In the genomic region with DNA sequence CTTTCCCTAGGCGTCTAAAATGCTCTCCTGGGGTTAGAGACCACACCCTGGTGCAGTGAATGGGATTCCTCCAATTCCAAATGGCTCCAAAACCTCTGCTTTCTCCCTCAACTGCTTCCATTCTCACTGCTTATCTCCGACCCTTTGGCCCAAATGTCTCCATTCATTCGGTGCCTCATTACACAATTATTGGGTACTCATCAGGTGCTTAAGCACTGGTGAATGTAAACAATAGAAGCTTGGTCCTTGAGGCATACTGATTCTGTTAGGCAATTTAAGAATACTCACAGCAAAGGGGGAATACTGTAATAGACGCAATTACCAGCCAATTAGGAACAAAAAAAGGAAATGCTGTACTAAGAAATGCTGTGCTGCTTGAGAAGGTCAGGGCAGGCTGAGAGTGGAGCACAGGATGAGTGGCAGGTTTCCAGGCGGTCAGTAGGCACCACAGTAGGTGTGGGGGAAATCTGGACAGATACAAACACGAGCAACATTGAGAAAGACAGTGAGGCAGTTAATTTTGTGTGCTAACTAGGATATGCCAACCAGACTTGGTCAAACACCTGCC, we compare ENCODE assay signal across 9 cellular contexts. TPM values are rescaled to one million over a fixed set of nuclear protein-coding genes. Genes with fewer than 3 reads are reported as not detected.
DNase-seq lines count a peak whose midpoint lies in the region; ATAC-seq and TF ChIP-seq lines count a peak whose summit lies in the region.
"Had no signal": no experiment of that assay in that cellular context is flagged by ENCODE, and none has a peak within 500 bp of the region (broad histone marks: within the 10 kb centered on the region; RNA-seq: fewer than 3 reads in every experiment).

No MANE protein-coding gene starts in this region.

- no peaks in the 10 kb centered on the region for H3F3A ChIP-seq in Loucy (ENCODE audit: low read depth)

- H3K4me3 ChIP-seq in GM08714 (ENCODE audit: low read length) (peak overlapping the region; percentile 83), Loucy (ENCODE audit: low read length, poor library complexity, severe bottlenecking) (peak overlapping the region; percentile 72), cardiac fibroblast (replicated peaks in 1 of 2; ENCODE audit: low read depth in 2 of 2, low read length in 2 of 2) (peak overlapping the region; percentile 31 to 57)
- H3K4me3 ChIP-seq: cardiac muscle cell had no signal

- H3K9ac ChIP-seq in Loucy (ENCODE audit: low read depth, low read length, poor library complexity, severe bottlenecking), result peak overlapping the region; percentile 67

- no peak for TF ChIP-seq CTCF in Loucy (conservative IDR thresholded peaks at IDR 0.05; ENCODE audit: low read length)
- no peak for TF ChIP-seq CTCF in cardiac fibroblast (IDR thresholded peaks at IDR 0.05; ENCODE audit: low read depth, low read length)
- no peak for TF ChIP-seq CTCF in omental fat pad (IDR thresholded peaks at IDR 0.05)

- H3K36me3 ChIP-seq in Loucy (ENCODE audit: insufficient read depth, low read length), result no peaks in the 10 kb centered on the region
- H3K36me3 ChIP-seq: cardiac muscle cell had no signal

- H3K9me2 ChIP-seq in Loucy (replicated peaks; ENCODE audit: low read depth, low read length), result no peaks in the 10 kb centered on the region

- H3K9me3 ChIP-seq in Loucy (ENCODE audit: insufficient read depth, low read depth, low read length), result no peaks in the 10 kb centered on the region

- H3K27me3 ChIP-seq in Loucy (ENCODE audit: insufficient read depth, low read length, poor library complexity, severe bottlenecking), result no peaks in the 10 kb centered on the region
- H3K27me3 ChIP-seq: cardiac muscle cell had no signal

- H2AFZ ChIP-seq in Loucy (ENCODE audit: low read length), result peak overlapping the region; percentile 68

- peaks cover 19% of the 10 kb centered on the region for H3K4me1 ChIP-seq in Loucy (ENCODE audit: insufficient read depth, low read length, poor library complexity, severe bottlenecking)

- no peak overlapping the region for H3K27ac ChIP-seq in substantia nigra (ENCODE audit: low read depth, low read length, poor library complexity, severe bottlenecking)
- H3K27ac ChIP-seq: cardiac muscle cell had no signal

- H4K20me1 ChIP-seq in Loucy (ENCODE audit: insufficient read depth, low read length, poor library complexity, severe bottlenecking), result peaks cover 3% of the 10 kb centered on the region

- peak overlapping the region; percentile 76 for H3K4me2 ChIP-seq in Loucy (ENCODE audit: low read depth, low read length, poor library complexity, severe bottlenecking)

- H3K79me2 ChIP-seq in Loucy (ENCODE audit: insufficient read depth, low read length), result peaks cover 31% of the 10 kb centered on the region

- ATAC-seq in omental fat pad (ENCODE audit: low FRiP score), result peak; percentile 48
- no peak for ATAC-seq in SK-N-SH treated with all-trans-retinoic acid at 6 μM for 48 hours

- DNase-seq in cardiac fibroblast (ENCODE audit: low read depth in 2 of 2), result no peak
- no peak for DNase-seq in omental fat pad (ENCODE audit: low spot score)
- DNase-seq in SIG-M5 treated with dmso at 0.1 percent for 504 hours (lab: John Stamatoyannopoulos, UW; ENCODE audit: unreplicated experiment), result no peak
- no peak for DNase-seq in substantia nigra (lab: John Stamatoyannopoulos, UW)
- no peak for DNase-seq in DMS114 treated with DMSO at 0.1 percent for 48 hours (lab: John Stamatoyannopoulos, UW; ENCODE audit: unreplicated experiment)

TF ChIP-seq in SK-N-SH treated with all-trans-retinoic acid at 6 μM for 48 hours, 23 proteins besides CTCF, POLR2A, EP300 and RAD21:
- TF ChIP-seq SNAI2 (CRISPR knock-in tag; IDR thresholded peaks at IDR 0.05), result no peak
- no peak for TF ChIP-seq TCF4 (CRISPR knock-in tag; IDR thresholded peaks at IDR 0.05; ENCODE audit: borderline replicate concordance)
- TF ChIP-seq, protein P1, sequence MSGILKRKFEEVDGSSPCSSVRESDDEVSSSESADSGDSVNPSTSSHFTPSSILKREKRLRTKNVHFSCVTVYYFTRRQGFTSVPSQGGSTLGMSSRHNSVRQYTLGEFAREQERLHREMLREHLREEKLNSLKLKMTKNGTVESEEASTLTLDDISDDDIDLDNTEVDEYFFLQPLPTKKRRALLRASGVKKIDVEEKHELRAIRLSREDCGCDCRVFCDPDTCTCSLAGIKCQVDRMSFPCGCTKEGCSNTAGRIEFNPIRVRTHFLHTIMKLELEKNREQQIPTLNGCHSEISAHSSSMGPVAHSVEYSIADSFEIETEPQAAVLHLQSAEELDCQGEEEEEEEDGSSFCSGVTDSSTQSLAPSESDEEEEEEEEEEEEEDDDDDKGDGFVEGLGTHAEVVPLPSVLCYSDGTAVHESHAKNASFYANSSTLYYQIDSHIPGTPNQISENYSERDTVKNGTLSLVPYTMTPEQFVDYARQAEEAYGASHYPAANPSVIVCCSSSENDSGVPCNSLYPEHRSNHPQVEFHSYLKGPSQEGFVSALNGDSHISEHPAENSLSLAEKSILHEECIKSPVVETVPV (CRISPR knock-in tag; IDR thresholded peaks at IDR 0.05), result no peak
- TF ChIP-seq OSR1 (CRISPR knock-in tag; IDR thresholded peaks at IDR 0.05), result no peak
- TF ChIP-seq, protein P2, sequence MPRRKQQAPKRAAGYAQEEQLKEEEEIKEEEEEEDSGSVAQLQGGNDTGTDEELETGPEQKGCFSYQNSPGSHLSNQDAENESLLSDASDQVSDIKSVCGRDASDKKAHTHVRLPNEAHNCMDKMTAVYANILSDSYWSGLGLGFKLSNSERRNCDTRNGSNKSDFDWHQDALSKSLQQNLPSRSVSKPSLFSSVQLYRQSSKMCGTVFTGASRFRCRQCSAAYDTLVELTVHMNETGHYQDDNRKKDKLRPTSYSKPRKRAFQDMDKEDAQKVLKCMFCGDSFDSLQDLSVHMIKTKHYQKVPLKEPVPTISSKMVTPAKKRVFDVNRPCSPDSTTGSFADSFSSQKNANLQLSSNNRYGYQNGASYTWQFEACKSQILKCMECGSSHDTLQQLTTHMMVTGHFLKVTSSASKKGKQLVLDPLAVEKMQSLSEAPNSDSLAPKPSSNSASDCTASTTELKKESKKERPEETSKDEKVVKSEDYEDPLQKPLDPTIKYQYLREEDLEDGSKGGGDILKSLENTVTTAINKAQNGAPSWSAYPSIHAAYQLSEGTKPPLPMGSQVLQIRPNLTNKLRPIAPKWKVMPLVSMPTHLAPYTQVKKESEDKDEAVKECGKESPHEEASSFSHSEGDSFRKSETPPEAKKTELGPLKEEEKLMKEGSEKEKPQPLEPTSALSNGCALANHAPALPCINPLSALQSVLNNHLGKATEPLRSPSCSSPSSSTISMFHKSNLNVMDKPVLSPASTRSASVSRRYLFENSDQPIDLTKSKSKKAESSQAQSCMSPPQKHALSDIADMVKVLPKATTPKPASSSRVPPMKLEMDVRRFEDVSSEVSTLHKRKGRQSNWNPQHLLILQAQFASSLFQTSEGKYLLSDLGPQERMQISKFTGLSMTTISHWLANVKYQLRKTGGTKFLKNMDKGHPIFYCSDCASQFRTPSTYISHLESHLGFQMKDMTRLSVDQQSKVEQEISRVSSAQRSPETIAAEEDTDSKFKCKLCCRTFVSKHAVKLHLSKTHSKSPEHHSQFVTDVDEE (CRISPR knock-in tag; IDR thresholded peaks at IDR 0.05), result no peak
- TF ChIP-seq PPARA (CRISPR knock-in tag; IDR thresholded peaks at IDR 0.05; ENCODE audit: borderline replicate concordance), result no peak
- TF ChIP-seq, protein P3, sequence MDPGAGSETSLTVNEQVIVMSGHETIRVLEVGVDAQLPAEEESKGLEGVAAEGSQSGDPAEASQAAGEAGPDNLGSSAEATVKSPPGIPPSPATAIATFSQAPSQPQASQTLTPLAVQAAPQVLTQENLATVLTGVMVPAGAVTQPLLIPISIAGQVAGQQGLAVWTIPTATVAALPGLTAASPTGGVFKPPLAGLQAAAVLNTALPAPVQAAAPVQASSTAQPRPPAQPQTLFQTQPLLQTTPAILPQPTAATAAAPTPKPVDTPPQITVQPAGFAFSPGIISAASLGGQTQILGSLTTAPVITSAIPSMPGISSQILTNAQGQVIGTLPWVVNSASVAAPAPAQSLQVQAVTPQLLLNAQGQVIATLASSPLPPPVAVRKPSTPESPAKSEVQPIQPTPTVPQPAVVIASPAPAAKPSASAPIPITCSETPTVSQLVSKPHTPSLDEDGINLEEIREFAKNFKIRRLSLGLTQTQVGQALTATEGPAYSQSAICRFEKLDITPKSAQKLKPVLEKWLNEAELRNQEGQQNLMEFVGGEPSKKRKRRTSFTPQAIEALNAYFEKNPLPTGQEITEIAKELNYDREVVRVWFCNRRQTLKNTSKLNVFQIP (CRISPR knock-in tag; IDR thresholded peaks at IDR 0.05; ENCODE audit: borderline replicate concordance, low read depth), result no peak
- TF ChIP-seq TOX (CRISPR knock-in tag; IDR thresholded peaks at IDR 0.05; ENCODE audit: borderline replicate concordance), result no peak
- no peak for TF ChIP-seq ZNF70 (CRISPR knock-in tag; IDR thresholded peaks at IDR 0.05)
- no peak for TF ChIP-seq CSDC2 (CRISPR knock-in tag; IDR thresholded peaks at IDR 0.05)
- no peak for TF ChIP-seq ZFP30 (CRISPR knock-in tag; IDR thresholded peaks at IDR 0.05)
- TF ChIP-seq, protein P4, sequence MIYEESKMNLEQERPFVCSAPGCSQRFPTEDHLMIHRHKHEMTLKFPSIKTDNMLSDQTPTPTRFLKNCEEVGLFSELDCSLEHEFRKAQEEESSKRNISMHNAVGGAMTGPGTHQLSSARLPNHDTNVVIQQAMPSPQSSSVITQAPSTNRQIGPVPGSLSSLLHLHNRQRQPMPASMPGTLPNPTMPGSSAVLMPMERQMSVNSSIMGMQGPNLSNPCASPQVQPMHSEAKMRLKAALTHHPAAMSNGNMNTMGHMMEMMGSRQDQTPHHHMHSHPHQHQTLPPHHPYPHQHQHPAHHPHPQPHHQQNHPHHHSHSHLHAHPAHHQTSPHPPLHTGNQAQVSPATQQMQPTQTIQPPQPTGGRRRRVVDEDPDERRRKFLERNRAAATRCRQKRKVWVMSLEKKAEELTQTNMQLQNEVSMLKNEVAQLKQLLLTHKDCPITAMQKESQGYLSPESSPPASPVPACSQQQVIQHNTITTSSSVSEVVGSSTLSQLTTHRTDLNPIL (CRISPR knock-in tag; IDR thresholded peaks at IDR 0.05; ENCODE audit: low read depth), result no peak
- no peak for TF ChIP-seq ISL1 (CRISPR knock-in tag; IDR thresholded peaks at IDR 0.05)
- TF ChIP-seq RARB (CRISPR knock-in tag; IDR thresholded peaks at IDR 0.05), result no peak
- no peak for TF ChIP-seq ARNTL (CRISPR knock-in tag; IDR thresholded peaks at IDR 0.05; ENCODE audit: borderline replicate concordance, low read depth)
TF ChIP-seq in SK-N-SH treated with all-trans-retinoic acid at 6 μM for 48 hours: peak in this region for 0.

RNA-seq across cellular contexts. Expression of a gene that starts 23.0 kb away (rescaled TPM):
- total RNA-seq in omental fat pad, result 10 to 100 TPM in 2 of 4 donors, 1 to 10 TPM in 2; 5.6 to 20.6 (median 10.7) TPM
